ENCODE assay signal across 21 cellular contexts in the genomic region with DNA sequence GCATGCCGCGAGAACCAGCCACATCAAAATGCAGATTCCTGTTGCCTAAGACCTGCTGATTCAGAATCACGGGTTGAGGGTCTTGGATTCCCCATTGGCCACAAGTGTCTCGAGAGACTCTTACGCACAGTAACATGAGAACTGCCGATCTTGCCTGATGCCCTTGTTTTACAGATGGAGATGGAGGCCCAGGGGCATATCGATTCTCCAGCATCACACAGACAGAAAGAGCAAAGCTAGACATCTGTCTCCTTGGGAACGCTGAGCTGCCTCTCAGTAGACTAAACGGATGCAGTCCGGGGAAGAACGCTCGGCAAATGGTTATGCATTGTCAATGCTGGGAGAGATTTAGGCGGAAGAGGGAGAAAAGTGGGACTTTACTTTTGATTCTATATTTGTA. TPM values are rescaled to one million over a fixed set of nuclear protein-coding genes. Genes with fewer than 3 reads are reported as not detected.
A peak's percentile ranks its signal among the peaks of the same experiment; 100 is the strongest.
DNase-seq lines count a peak whose midpoint lies in the region; ATAC-seq, FAIRE-seq and TF ChIP-seq lines count a peak whose summit lies in the region.
"Had no signal": no experiment of that assay in that cellular context is flagged by ENCODE, and none has a peak within 500 bp of the region (broad histone marks: within the 10 kb centered on the region; RNA-seq: fewer than 3 reads in every experiment).

No MANE protein-coding gene starts in this region.

- H3K4me3 Mint-ChIP-seq in T-helper 17 cell = peak overlapping the region; percentile 19
- H3K4me3 Mint-ChIP-seq: CD4-positive, CD25-positive, alpha-beta regulatory T cell had no signal

- no peak for FAIRE-seq in pancreas (lab: Jason Lieb, UNC)
- FAIRE-seq: GM19239, K562 had no signal

- no peak for TF ChIP-seq POLR2A in NB4 (IDR thresholded peaks at IDR 0.05; ENCODE audit: extremely low read depth, insufficient read length)

- H3K4me1 ChIP-seq in colonic mucosa = no peaks in the 10 kb centered on the region
- H3K4me1 ChIP-seq in pancreas = no peaks in the 10 kb centered on the region

- WGBS in pancreas, 2 donors = 78 to 79% methylated on average over 13 of the region's 13 CpGs

- H3K27me3 ChIP-seq in colonic mucosa (no peaks in the 10 kb centered on the region), pancreas (peaks cover 0 to 3% (median 0%) of the 10 kb centered on the region in 4 donors)

- no peak overlapping the region for H3K4me3 ChIP-seq in NB4 (ENCODE audit: low read depth, low read length)
- H3K4me3 ChIP-seq in colonic mucosa = no peak overlapping the region
- H3K4me3 ChIP-seq in pancreas = no peak overlapping the region
- H3K4me3 ChIP-seq: K562 had no signal

- peak; percentile 61 for DNase-seq in ELF-1 (ENCODE audit: low read depth, low spot score)
- peak; percentile 44 for DNase-seq in NB4 (ENCODE audit: low read depth)
- no peak for DNase-seq in T-helper 17 cell
- peak; percentile 57 for DNase-seq in inferior parietal cortex (ENCODE audit: extremely low spot score)
- DNase-seq in kidney tubule cell (ENCODE audit: low spot score) = no peak
- DNase-seq in SIG-M5 treated with dmso at 0.1 percent for 504 hours (lab: John Stamatoyannopoulos, UW; ENCODE audit: unreplicated experiment) = no peak
- no peak for DNase-seq in colonic mucosa
- no peak for DNase-seq in pancreas
- DNase-seq: ACHN; AML-193; CD4-positive, CD25-positive, alpha-beta regulatory T cell; DMS53; HCEC 1CT; NCI-H1048; NCI-H1436 treated with DMSO at 0.1 percent for 48 hours; NCI-H2081 treated with DMSO at 0.1 percent for 48 hours; T-helper 1 cell had no signal

- intact Hi-C loops in colonic mucosa (cut with DNase I) (no loop called here), pancreas (cut with DNase I) (no loop called here)

- H3K9me3 ChIP-seq in T-helper 17 cell (ENCODE audit: control insufficient read depth, low read length, poor library complexity, severe bottlenecking) (no peaks in the 10 kb centered on the region), colonic mucosa (no peaks in the 10 kb centered on the region), pancreas (no peaks in the 10 kb centered on the region)

- no peak for ATAC-seq in T-helper 17 cell
- ATAC-seq in pancreas = no peak
- ATAC-seq: K562, SK-N-SH treated with all-trans-retinoic acid at 6 μM for 48 hours had no signal

- peaks cover under 1% of the 10 kb centered on the region for H3K36me3 Mint-ChIP-seq in T-helper 17 cell (ENCODE audit: low read depth)
- H3K36me3 Mint-ChIP-seq: CD4-positive, CD25-positive, alpha-beta regulatory T cell had no signal

- TF ChIP-seq CTCF in NB4 (IDR thresholded peaks at IDR 0.05; ENCODE audit: low read depth, low read length) = no peak
- TF ChIP-seq CTCF in colonic mucosa (IDR thresholded peaks at IDR 0.05) = no peak
- TF ChIP-seq CTCF in pancreas (IDR thresholded peaks at IDR 0.05) = no peak

- H3K36me3 ChIP-seq in colonic mucosa (no peaks in the 10 kb centered on the region), pancreas (no peaks in the 10 kb centered on the region)

- H3K27ac ChIP-seq in colonic mucosa (no peak overlapping the region), pancreas (no peak overlapping the region)

- H3K27ac Mint-ChIP-seq in T-helper 17 cell = no peak overlapping the region
- H3K27ac Mint-ChIP-seq: CD4-positive, CD25-positive, alpha-beta regulatory T cell had no signal

- no peaks in the 10 kb centered on the region for H3K4me1 Mint-ChIP-seq in T-helper 17 cell
- H3K4me1 Mint-ChIP-seq: CD4-positive, CD25-positive, alpha-beta regulatory T cell had no signal

- peaks cover 10% of the 10 kb centered on the region for H3K27me3 Mint-ChIP-seq in T-helper 17 cell

- H3K9ac ChIP-seq in colonic mucosa (ENCODE audit: low read depth in 2 of 2, low read length in 2 of 2) = no peak overlapping the region

RNA-seq across cellular contexts. Expression of a gene that starts 5.4 kb away (rescaled TPM):
- total RNA-seq in T-helper 17 cell (under 1 TPM; 0.34 to 0.57 TPM), colonic mucosa (under 1 TPM in 1 of 2 donors, not detected in 1; 0.11 TPM), pancreas (under 1 TPM in 5 of 6 donors, not detected in 1; 0.08 to 0.81 (median 0.32) TPM)
- polyA plus RNA-seq in pancreas = under 1 TPM; 0.02 to 0.19 TPM
- total RNA-seq: CD4-positive, CD25-positive, alpha-beta regulatory T cell; K562; NCI-H460 had no signal
- polyA plus RNA-seq: CD4-positive, CD25-positive, alpha-beta regulatory T cell; K562 had no signal

RNA-seq across cellular contexts. Expression of a gene that starts 48.9 kb away (rescaled TPM):
- 100 to 1,000 TPM; 392 to 670 TPM for total RNA-seq in T-helper 17 cell
- 100 to 1,000 TPM in 1 of 2 donors, 10 to 100 TPM in 1; 80.5 to 110 TPM for total RNA-seq in colonic mucosa
- 10 to 100 TPM; 21.5 to 57.6 (median 31.0) TPM for total RNA-seq in pancreas
- polyA plus RNA-seq in pancreas = 10 to 100 TPM; 14.0 to 40.6 TPM

Comparison
In these comparisons a context has a peak if more than half of its experiments do, and no peak if none do; other contexts are left out.
1. DNase-seq: peak in ELF-1 (single experiment), NB4 (single experiment) and inferior parietal cortex (single experiment); none in T-helper 17 cell (0 of 3), kidney tubule cell (single experiment), SIG-M5 treated with dmso at 0.1 percent for 504 hours (single experiment), colonic mucosa (single experiment) and pancreas (0 of 6).